ENCODE assay signal across 1 cellular context in the genomic region with DNA sequence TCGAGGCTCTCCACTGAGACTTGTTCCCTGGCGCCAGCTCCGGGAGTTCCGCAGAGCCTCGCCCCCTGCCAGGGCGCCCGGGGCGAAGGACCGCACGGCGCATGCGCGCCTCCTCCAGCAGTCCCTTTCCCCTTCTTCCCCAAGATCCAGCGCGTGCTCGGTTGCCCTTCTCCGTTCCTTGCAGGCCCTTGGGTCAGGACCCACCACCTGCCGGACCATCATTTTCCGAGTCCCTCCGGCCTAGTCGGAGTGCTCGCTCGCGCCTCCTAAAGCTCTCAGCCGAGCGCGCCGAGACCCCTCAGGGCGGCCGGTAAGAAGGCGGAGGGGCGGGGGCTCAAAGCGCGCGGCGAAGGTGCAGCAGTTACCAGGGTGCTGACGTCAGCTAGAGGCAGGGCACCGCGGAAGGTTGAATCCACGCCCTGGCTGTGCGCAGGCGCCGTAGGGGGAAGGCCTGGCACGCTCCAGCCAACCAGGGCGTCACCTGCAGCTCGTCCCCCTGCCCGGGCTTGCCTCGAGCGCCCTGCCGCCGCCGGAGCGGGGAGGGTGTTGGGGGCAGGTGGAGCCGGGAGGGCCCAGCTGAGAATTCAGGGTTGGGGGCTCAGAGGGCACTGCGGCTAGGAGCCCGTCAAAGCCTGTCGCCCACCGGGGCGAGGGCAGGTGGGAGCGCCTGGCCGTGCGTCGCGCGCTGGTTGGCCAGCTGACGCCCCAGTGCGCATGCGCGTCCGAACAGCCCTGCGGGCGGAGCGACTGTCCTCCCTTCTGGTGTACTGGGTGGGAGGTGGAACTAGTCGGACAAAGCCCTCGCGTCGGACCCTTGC.
A peak's percentile ranks its signal among the peaks of the same experiment; 100 is the strongest.
TF ChIP-seq lines count a peak whose summit lies in the region.

A gene with protein sequence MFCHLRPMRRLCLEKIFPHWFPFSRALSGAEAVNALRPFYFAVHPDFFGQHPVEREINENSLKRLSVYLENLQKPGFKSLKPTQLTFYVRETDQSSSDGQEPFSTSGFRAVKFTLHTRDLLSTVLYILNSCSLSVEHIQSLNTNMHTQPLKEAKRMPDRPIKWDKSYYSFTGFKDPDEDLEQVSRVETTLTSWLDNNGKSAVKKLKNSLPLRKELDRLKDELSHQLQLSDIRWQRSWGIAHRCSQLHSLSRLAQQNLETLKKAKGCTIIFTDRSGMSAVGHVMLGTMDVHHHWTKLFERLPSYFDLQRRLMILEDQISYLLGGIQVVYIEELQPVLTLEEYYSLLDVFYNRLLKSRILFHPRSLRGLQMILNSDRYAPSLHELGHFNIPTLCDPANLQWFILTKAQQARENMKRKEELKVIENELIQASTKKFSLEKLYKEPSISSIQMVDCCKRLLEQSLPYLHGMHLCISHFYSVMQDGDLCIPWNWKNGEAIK (plus strand): TSS at position 757 of the 818 bp plus-strand sequence. CDS start 16,017 bp downstream, outside the sequence.

TF ChIP-seq in K562, 482 proteins besides CTCF, POLR2A, EP300 and RAD21 (continued from another document and continues in another):
- peak in 2 of 3 experiments; percentile 14 to 24 for TF ChIP-seq YY1 (IDR thresholded peaks at IDR 0.05; ENCODE audit: borderline replicate concordance in 1 of 3, control insufficient read depth in 1 of 3, extremely low read depth in 1 of 3, insufficient read depth in 3 of 3, insufficient read length in 1 of 3, insufficient replicate concordance in 2 of 3, low read depth in 1 of 3, low read length in 2 of 3)
- TF ChIP-seq ZNF699 (CRISPR knock-in tag; IDR thresholded peaks at IDR 0.05; ENCODE audit: insufficient replicate concordance): no peak
- TF ChIP-seq E2F3 (CRISPR knock-in tag; IDR thresholded peaks at IDR 0.05): peak; percentile 50; the same call in 1 of the 2 replicates
- TF ChIP-seq RBM17 (IDR thresholded peaks at IDR 0.05; ENCODE audit: borderline replicate concordance, low read depth, low read length): no peak
- TF ChIP-seq, protein P1, sequence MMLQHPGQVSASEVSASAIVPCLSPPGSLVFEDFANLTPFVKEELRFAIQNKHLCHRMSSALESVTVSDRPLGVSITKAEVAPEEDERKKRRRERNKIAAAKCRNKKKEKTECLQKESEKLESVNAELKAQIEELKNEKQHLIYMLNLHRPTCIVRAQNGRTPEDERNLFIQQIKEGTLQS (IDR thresholded peaks at IDR 0.05): peak; percentile 95
- TF ChIP-seq, protein P1 (CRISPR knock-in tag; conservative IDR thresholded peaks at IDR 0.05): peak; percentile 90
- no peak for TF ChIP-seq ZNF644 (tag; IDR thresholded peaks at IDR 0.05; ENCODE audit: low read depth)
- TF ChIP-seq ZBTB17 (CRISPR knock-in tag; IDR thresholded peaks at IDR 0.05): peak; percentile 73; the same call in 1 of the 2 replicates
- TF ChIP-seq, protein P2, sequence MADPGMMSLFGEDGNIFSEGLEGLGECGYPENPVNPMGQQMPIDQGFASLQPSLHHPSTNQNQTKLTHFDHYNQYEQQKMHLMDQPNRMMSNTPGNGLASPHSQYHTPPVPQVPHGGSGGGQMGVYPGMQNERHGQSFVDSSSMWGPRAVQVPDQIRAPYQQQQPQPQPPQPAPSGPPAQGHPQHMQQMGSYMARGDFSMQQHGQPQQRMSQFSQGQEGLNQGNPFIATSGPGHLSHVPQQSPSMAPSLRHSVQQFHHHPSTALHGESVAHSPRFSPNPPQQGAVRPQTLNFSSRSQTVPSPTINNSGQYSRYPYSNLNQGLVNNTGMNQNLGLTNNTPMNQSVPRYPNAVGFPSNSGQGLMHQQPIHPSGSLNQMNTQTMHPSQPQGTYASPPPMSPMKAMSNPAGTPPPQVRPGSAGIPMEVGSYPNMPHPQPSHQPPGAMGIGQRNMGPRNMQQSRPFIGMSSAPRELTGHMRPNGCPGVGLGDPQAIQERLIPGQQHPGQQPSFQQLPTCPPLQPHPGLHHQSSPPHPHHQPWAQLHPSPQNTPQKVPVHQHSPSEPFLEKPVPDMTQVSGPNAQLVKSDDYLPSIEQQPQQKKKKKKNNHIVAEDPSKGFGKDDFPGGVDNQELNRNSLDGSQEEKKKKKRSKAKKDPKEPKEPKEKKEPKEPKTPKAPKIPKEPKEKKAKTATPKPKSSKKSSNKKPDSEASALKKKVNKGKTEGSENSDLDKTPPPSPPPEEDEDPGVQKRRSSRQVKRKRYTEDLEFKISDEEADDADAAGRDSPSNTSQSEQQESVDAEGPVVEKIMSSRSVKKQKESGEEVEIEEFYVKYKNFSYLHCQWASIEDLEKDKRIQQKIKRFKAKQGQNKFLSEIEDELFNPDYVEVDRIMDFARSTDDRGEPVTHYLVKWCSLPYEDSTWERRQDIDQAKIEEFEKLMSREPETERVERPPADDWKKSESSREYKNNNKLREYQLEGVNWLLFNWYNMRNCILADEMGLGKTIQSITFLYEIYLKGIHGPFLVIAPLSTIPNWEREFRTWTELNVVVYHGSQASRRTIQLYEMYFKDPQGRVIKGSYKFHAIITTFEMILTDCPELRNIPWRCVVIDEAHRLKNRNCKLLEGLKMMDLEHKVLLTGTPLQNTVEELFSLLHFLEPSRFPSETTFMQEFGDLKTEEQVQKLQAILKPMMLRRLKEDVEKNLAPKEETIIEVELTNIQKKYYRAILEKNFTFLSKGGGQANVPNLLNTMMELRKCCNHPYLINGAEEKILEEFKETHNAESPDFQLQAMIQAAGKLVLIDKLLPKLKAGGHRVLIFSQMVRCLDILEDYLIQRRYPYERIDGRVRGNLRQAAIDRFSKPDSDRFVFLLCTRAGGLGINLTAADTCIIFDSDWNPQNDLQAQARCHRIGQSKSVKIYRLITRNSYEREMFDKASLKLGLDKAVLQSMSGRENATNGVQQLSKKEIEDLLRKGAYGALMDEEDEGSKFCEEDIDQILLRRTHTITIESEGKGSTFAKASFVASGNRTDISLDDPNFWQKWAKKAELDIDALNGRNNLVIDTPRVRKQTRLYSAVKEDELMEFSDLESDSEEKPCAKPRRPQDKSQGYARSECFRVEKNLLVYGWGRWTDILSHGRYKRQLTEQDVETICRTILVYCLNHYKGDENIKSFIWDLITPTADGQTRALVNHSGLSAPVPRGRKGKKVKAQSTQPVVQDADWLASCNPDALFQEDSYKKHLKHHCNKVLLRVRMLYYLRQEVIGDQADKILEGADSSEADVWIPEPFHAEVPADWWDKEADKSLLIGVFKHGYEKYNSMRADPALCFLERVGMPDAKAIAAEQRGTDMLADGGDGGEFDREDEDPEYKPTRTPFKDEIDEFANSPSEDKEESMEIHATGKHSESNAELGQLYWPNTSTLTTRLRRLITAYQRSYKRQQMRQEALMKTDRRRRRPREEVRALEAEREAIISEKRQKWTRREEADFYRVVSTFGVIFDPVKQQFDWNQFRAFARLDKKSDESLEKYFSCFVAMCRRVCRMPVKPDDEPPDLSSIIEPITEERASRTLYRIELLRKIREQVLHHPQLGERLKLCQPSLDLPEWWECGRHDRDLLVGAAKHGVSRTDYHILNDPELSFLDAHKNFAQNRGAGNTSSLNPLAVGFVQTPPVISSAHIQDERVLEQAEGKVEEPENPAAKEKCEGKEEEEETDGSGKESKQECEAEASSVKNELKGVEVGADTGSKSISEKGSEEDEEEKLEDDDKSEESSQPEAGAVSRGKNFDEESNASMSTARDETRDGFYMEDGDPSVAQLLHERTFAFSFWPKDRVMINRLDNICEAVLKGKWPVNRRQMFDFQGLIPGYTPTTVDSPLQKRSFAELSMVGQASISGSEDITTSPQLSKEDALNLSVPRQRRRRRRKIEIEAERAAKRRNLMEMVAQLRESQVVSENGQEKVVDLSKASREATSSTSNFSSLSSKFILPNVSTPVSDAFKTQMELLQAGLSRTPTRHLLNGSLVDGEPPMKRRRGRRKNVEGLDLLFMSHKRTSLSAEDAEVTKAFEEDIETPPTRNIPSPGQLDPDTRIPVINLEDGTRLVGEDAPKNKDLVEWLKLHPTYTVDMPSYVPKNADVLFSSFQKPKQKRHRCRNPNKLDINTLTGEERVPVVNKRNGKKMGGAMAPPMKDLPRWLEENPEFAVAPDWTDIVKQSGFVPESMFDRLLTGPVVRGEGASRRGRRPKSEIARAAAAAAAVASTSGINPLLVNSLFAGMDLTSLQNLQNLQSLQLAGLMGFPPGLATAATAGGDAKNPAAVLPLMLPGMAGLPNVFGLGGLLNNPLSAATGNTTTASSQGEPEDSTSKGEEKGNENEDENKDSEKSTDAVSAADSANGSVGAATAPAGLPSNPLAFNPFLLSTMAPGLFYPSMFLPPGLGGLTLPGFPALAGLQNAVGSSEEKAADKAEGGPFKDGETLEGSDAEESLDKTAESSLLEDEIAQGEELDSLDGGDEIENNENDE (IDR thresholded peaks at IDR 0.05; ENCODE audit: low read depth, low read length): no peak
- peak; percentile 93 for TF ChIP-seq PHF8 (IDR thresholded peaks at IDR 0.05; ENCODE audit: borderline replicate concordance, low read length)
- peak; percentile 86 for TF ChIP-seq ZNF583 (CRISPR knock-in tag; IDR thresholded peaks at IDR 0.05)
- TF ChIP-seq, protein P3, sequence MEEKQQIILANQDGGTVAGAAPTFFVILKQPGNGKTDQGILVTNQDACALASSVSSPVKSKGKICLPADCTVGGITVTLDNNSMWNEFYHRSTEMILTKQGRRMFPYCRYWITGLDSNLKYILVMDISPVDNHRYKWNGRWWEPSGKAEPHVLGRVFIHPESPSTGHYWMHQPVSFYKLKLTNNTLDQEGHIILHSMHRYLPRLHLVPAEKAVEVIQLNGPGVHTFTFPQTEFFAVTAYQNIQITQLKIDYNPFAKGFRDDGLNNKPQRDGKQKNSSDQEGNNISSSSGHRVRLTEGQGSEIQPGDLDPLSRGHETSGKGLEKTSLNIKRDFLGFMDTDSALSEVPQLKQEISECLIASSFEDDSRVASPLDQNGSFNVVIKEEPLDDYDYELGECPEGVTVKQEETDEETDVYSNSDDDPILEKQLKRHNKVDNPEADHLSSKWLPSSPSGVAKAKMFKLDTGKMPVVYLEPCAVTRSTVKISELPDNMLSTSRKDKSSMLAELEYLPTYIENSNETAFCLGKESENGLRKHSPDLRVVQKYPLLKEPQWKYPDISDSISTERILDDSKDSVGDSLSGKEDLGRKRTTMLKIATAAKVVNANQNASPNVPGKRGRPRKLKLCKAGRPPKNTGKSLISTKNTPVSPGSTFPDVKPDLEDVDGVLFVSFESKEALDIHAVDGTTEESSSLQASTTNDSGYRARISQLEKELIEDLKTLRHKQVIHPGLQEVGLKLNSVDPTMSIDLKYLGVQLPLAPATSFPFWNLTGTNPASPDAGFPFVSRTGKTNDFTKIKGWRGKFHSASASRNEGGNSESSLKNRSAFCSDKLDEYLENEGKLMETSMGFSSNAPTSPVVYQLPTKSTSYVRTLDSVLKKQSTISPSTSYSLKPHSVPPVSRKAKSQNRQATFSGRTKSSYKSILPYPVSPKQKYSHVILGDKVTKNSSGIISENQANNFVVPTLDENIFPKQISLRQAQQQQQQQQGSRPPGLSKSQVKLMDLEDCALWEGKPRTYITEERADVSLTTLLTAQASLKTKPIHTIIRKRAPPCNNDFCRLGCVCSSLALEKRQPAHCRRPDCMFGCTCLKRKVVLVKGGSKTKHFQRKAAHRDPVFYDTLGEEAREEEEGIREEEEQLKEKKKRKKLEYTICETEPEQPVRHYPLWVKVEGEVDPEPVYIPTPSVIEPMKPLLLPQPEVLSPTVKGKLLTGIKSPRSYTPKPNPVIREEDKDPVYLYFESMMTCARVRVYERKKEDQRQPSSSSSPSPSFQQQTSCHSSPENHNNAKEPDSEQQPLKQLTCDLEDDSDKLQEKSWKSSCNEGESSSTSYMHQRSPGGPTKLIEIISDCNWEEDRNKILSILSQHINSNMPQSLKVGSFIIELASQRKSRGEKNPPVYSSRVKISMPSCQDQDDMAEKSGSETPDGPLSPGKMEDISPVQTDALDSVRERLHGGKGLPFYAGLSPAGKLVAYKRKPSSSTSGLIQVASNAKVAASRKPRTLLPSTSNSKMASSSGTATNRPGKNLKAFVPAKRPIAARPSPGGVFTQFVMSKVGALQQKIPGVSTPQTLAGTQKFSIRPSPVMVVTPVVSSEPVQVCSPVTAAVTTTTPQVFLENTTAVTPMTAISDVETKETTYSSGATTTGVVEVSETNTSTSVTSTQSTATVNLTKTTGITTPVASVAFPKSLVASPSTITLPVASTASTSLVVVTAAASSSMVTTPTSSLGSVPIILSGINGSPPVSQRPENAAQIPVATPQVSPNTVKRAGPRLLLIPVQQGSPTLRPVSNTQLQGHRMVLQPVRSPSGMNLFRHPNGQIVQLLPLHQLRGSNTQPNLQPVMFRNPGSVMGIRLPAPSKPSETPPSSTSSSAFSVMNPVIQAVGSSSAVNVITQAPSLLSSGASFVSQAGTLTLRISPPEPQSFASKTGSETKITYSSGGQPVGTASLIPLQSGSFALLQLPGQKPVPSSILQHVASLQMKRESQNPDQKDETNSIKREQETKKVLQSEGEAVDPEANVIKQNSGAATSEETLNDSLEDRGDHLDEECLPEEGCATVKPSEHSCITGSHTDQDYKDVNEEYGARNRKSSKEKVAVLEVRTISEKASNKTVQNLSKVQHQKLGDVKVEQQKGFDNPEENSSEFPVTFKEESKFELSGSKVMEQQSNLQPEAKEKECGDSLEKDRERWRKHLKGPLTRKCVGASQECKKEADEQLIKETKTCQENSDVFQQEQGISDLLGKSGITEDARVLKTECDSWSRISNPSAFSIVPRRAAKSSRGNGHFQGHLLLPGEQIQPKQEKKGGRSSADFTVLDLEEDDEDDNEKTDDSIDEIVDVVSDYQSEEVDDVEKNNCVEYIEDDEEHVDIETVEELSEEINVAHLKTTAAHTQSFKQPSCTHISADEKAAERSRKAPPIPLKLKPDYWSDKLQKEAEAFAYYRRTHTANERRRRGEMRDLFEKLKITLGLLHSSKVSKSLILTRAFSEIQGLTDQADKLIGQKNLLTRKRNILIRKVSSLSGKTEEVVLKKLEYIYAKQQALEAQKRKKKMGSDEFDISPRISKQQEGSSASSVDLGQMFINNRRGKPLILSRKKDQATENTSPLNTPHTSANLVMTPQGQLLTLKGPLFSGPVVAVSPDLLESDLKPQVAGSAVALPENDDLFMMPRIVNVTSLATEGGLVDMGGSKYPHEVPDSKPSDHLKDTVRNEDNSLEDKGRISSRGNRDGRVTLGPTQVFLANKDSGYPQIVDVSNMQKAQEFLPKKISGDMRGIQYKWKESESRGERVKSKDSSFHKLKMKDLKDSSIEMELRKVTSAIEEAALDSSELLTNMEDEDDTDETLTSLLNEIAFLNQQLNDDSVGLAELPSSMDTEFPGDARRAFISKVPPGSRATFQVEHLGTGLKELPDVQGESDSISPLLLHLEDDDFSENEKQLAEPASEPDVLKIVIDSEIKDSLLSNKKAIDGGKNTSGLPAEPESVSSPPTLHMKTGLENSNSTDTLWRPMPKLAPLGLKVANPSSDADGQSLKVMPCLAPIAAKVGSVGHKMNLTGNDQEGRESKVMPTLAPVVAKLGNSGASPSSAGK (IDR thresholded peaks at IDR 0.05): peak; percentile 100
- peak; percentile 97 for TF ChIP-seq FOXP1 (CRISPR knock-in tag; IDR thresholded peaks at IDR 0.05)
- TF ChIP-seq, protein P4, sequence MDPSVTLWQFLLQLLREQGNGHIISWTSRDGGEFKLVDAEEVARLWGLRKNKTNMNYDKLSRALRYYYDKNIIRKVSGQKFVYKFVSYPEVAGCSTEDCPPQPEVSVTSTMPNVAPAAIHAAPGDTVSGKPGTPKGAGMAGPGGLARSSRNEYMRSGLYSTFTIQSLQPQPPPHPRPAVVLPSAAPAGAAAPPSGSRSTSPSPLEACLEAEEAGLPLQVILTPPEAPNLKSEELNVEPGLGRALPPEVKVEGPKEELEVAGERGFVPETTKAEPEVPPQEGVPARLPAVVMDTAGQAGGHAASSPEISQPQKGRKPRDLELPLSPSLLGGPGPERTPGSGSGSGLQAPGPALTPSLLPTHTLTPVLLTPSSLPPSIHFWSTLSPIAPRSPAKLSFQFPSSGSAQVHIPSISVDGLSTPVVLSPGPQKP (CRISPR knock-in tag; IDR thresholded peaks at IDR 0.05): no peak
- peak in 1 of 2 experiments; percentile 70; a peak in 2 of 4 replicates for TF ChIP-seq SRF (CRISPR knock-in tag; IDR thresholded peaks at IDR 0.05)
